Comparison of ENCODE assay signal across 1 cellular context in the genomic region with DNA sequence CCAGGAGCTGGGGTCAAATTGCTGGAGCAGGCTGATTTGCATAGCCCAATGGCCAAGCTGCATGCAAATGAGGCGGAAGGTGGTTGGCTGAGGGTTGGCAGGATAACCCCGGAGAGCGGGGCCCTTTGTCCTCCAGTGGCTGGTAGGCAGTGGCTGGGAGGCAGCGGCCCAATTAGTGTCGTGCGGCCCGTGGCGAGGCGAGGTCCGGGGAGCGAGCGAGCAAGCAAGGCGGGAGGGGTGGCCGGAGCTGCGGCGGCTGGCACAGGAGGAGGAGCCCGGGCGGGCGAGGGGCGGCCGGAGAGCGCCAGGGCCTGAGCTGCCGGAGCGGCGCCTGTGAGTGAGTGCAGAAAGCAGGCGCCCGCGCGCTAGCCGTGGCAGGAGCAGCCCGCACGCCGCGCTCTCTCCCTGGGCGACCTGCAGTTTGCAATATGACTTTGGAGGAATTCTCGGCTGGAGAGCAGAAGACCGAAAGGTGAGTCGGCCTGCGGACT.
A peak's percentile ranks its signal among the peaks of the same experiment; 100 is the strongest.
TF ChIP-seq lines count a peak whose summit lies in the region.

A gene with protein sequence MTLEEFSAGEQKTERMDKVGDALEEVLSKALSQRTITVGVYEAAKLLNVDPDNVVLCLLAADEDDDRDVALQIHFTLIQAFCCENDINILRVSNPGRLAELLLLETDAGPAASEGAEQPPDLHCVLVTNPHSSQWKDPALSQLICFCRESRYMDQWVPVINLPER (plus strand): TSS at position 135 of the 491 bp plus-strand sequence. CDS start 294 bp downstream, at position 429.

TF ChIP-seq in HCT116, 20 proteins besides CTCF, POLR2A, EP300 and RAD21 (continued from another document):
- TF ChIP-seq, protein P1, sequence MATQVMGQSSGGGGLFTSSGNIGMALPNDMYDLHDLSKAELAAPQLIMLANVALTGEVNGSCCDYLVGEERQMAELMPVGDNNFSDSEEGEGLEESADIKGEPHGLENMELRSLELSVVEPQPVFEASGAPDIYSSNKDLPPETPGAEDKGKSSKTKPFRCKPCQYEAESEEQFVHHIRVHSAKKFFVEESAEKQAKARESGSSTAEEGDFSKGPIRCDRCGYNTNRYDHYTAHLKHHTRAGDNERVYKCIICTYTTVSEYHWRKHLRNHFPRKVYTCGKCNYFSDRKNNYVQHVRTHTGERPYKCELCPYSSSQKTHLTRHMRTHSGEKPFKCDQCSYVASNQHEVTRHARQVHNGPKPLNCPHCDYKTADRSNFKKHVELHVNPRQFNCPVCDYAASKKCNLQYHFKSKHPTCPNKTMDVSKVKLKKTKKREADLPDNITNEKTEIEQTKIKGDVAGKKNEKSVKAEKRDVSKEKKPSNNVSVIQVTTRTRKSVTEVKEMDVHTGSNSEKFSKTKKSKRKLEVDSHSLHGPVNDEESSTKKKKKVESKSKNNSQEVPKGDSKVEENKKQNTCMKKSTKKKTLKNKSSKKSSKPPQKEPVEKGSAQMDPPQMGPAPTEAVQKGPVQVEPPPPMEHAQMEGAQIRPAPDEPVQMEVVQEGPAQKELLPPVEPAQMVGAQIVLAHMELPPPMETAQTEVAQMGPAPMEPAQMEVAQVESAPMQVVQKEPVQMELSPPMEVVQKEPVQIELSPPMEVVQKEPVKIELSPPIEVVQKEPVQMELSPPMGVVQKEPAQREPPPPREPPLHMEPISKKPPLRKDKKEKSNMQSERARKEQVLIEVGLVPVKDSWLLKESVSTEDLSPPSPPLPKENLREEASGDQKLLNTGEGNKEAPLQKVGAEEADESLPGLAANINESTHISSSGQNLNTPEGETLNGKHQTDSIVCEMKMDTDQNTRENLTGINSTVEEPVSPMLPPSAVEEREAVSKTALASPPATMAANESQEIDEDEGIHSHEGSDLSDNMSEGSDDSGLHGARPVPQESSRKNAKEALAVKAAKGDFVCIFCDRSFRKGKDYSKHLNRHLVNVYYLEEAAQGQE (IDR thresholded peaks at IDR 0.05; ENCODE audit: low read depth) = no peak
- no peak; the same call in 1 of the 2 replicates for TF ChIP-seq JUND (IDR thresholded peaks at IDR 0.05)
- TF ChIP-seq FOSL1 (IDR thresholded peaks at IDR 0.05; ENCODE audit: low read depth) = no peak; the same call in 1 of the 2 replicates
- no peak for TF ChIP-seq ZNF274 (IDR thresholded peaks at IDR 0.05; ENCODE audit: low read depth, low read length)
- TF ChIP-seq TCF7L2 (IDR thresholded peaks at IDR 0.05; ENCODE audit: borderline replicate concordance, extremely low read depth, insufficient read depth, insufficient read length) = peak; percentile 78
- no peak for TF ChIP-seq CEBPB (IDR thresholded peaks at IDR 0.05; ENCODE audit: low read depth)
